Comparison of ENCODE assay signal across 26 cellular contexts in genomic region chr1:211009944-211010343, GRCh38.
"Had no signal": no experiment of that assay in that cellular context is flagged by ENCODE, and none has a peak within 500 bp of the region (broad histone marks: within the 10 kb centered on the region; RNA-seq: fewer than 3 reads in every experiment).

No MANE protein-coding gene starts in this region.

- H3K36me3 Mint-ChIP-seq: activated CD8-positive, alpha-beta memory T cell treated with anti-CD3 and anti-CD28 coated beads, Interleukin-2, amount 10 ng/mL, durations not matched to agents 7 days and 5 days; mesothelial cell of epicardium had no signal

- H3K9me3 ChIP-seq: body of pancreas, lower lobe of right lung, upper lobe of right lung had no signal

- H3K9me3 Mint-ChIP-seq: activated B cell treated with CpG ODN at 0.5 μM for 24 hours; activated CD4-positive, alpha-beta memory T cell treated with anti-CD3 and anti-CD28 coated beads, Interleukin-2, amount 10 ng/mL, durations not matched to agents 7 days and 5 days; activated T-helper 17 cell treated with anti-CD3 and anti-CD28 coated beads, Interleukin-2, amount 50 U/mL, for 72 hours had no signal

- DNase-seq: activated B cell treated with CpG ODN at 0.5 μM for 24 hours; activated CD4-positive, alpha-beta memory T cell treated with anti-CD3 and anti-CD28 coated beads, Interleukin-2, amount 10 ng/mL, durations not matched to agents 7 days and 5 days; activated CD4-positive, alpha-beta T cell treated with anti-CD3 and anti-CD28 coated beads for 4 hours; activated CD8-positive, alpha-beta memory T cell treated with anti-CD3 and anti-CD28 coated beads, Interleukin-2, amount 10 ng/mL, durations not matched to agents 7 days and 5 days; activated naive CD4-positive, alpha-beta T cell; body of pancreas; caudate nucleus; dorsolateral prefrontal cortex; foreskin keratinocyte; glutamatergic neuron; hippocampal formation; left cardiac atrium; lower lobe of right lung; occipital lobe; stimulated activated CD4-positive, alpha-beta T cell treated with anti-CD3 and anti-CD28 coated beads, Interleukin-12 subunit alpha, Interleukin-12 subunit beta, amount 100 ng/mL, for 4 hours; stimulated activated CD4-positive, alpha-beta T cell treated with anti-CD3 and anti-CD28 coated beads, Interleukin-1b, Interleukin-23, amount 100 ng/mL, for 48 hours; stimulated activated CD8-positive, alpha-beta memory T cell treated with anti-CD3 and anti-CD28 coated beads, Interleukin-4, amount 100 ng/mL, for 48 hours; stimulated activated naive CD4-positive, alpha-beta T cell; upper lobe of right lung had no signal

- H3K4me3 Mint-ChIP-seq: activated B cell treated with CpG ODN at 0.5 μM for 24 hours; activated CD4-positive, alpha-beta memory T cell treated with anti-CD3 and anti-CD28 coated beads, Interleukin-2, amount 10 ng/mL, durations not matched to agents 7 days and 5 days; activated CD8-positive, alpha-beta memory T cell treated with anti-CD3 and anti-CD28 coated beads, Interleukin-2, amount 10 ng/mL, durations not matched to agents 7 days and 5 days; activated T-helper 17 cell treated with anti-CD3 and anti-CD28 coated beads, Interleukin-2, amount 50 U/mL, for 72 hours; mesothelial cell of epicardium; nephron had no signal

- ATAC-seq: activated CD8-positive, alpha-beta memory T cell treated with anti-CD3 and anti-CD28 coated beads, Interleukin-2, amount 10 ng/mL, durations not matched to agents 7 days and 5 days; activated T-helper 17 cell treated with anti-CD3 and anti-CD28 coated beads, Interleukin-2, amount 50 U/mL, for 72 hours; body of pancreas; foreskin keratinocyte; left cardiac atrium; lower lobe of right lung; upper lobe of right lung had no signal

- H3K27ac Mint-ChIP-seq: activated B cell treated with CpG ODN at 0.5 μM for 24 hours; activated CD4-positive, alpha-beta memory T cell treated with anti-CD3 and anti-CD28 coated beads, Interleukin-2, amount 10 ng/mL, durations not matched to agents 7 days and 5 days; activated CD8-positive, alpha-beta memory T cell treated with anti-CD3 and anti-CD28 coated beads, Interleukin-2, amount 10 ng/mL, durations not matched to agents 7 days and 5 days; activated T-helper 17 cell treated with anti-CD3 and anti-CD28 coated beads, Interleukin-2, amount 50 U/mL, for 72 hours; mesothelial cell of epicardium; nephron had no signal

- H3K36me3 ChIP-seq: lower lobe of right lung, upper lobe of right lung had no signal

- H3K27me3 ChIP-seq: body of pancreas, dorsolateral prefrontal cortex, foreskin keratinocyte, upper lobe of right lung had no signal

- H3K27ac ChIP-seq: body of pancreas, dorsolateral prefrontal cortex, epithelial cell of prostate, foreskin keratinocyte, lower lobe of right lung, upper lobe of right lung had no signal

- FAIRE-seq: colon, islet of Langerhans, TTC549 had no signal

- H3K4me1 Mint-ChIP-seq: activated B cell treated with CpG ODN at 0.5 μM for 24 hours; activated CD4-positive, alpha-beta memory T cell treated with anti-CD3 and anti-CD28 coated beads, Interleukin-2, amount 10 ng/mL, durations not matched to agents 7 days and 5 days; activated CD8-positive, alpha-beta memory T cell treated with anti-CD3 and anti-CD28 coated beads, Interleukin-2, amount 10 ng/mL, durations not matched to agents 7 days and 5 days; activated T-helper 17 cell treated with anti-CD3 and anti-CD28 coated beads, Interleukin-2, amount 50 U/mL, for 72 hours; mesothelial cell of epicardium; nephron had no signal

- H3K4me1 ChIP-seq: body of pancreas, foreskin keratinocyte, lower lobe of right lung, upper lobe of right lung had no signal

- H3K4me3 ChIP-seq: body of pancreas, dorsolateral prefrontal cortex, lower lobe of right lung, upper lobe of right lung had no signal
